Comparison of ENCODE assay signal across 8 cellular contexts in genomic region chr2:172442072-172442895, GRCh38. TPM values are rescaled to one million over a fixed set of nuclear protein-coding genes. Genes with fewer than 3 reads are reported as not detected.
DNase-seq lines count a peak whose midpoint lies in the region; ATAC-seq and TF ChIP-seq lines count a peak whose summit lies in the region.

No MANE protein-coding gene starts in this region.

- peaks cover 32% of the 10 kb centered on the region for H3K4me1 Mint-ChIP-seq in endothelial cell (ENCODE audit: unreplicated experiment)

- intact Hi-C loops in sciatic nerve (cut with DNase I), result no loop called here

- H3K27me3 Mint-ChIP-seq in endothelial cell (ENCODE audit: unreplicated experiment), result peaks cover 3% of the 10 kb centered on the region

- TF ChIP-seq CTCF in endothelial cell (IDR thresholded peaks at IDR 0.05; ENCODE audit: unreplicated experiment), result no peak

- DNase-seq in activated CD8-positive, alpha-beta memory T cell treated with anti-CD3 and anti-CD28 coated beads, Interleukin-2, amount 50 U/mL, for 1 hour (ENCODE audit: extremely low read depth), result peak; percentile 50
- no peak for DNase-seq in activated CD8-positive, alpha-beta memory T cell treated with anti-CD3 and anti-CD28 coated beads for 24 hours
- DNase-seq in endothelial cell (ENCODE audit: low spot score) (no peak), sciatic nerve (ENCODE audit: low spot score) (no peak), inferior parietal cortex (ENCODE audit: extremely low spot score) (no peak), NCI-H446 (lab: John Stamatoyannopoulos, UW) (no peak), hepatic stellate cell (ENCODE audit: low spot score) (no peak)

- no peak overlapping the region for H3K4me3 Mint-ChIP-seq in endothelial cell (ENCODE audit: unreplicated experiment)

- ATAC-seq in activated CD4-positive, CD25-positive, alpha-beta regulatory T cell treated with anti-CD3 and anti-CD28 coated beads, Interleukin-2, amount 50 U/mL, for 24 hours, result peak; percentile 54 to 59
- peak; percentile 65 for ATAC-seq in sciatic nerve

- H3K36me3 Mint-ChIP-seq in endothelial cell (ENCODE audit: low read depth, unreplicated experiment), result no peaks in the 10 kb centered on the region

- no peaks in the 10 kb centered on the region for H3K9me3 Mint-ChIP-seq in endothelial cell (ENCODE audit: unreplicated experiment)

- peak overlapping the region; percentile 42 for H3K27ac Mint-ChIP-seq in endothelial cell (ENCODE audit: unreplicated experiment)

RNA-seq across cellular contexts. Expression of gene ITGA6, which starts 14.9 kb away (rescaled TPM):
- total RNA-seq in endothelial cell (ENCODE audit: unreplicated experiment), result 34.0 TPM
- 606 TPM for total RNA-seq in sciatic nerve

Comparison
In these comparisons a context has a peak if more than half of its experiments do, and no peak if none do; other contexts are left out.
1. RNA of gene ITGA6, which starts 14.9 kb away (total RNA-seq): 606 TPM in sciatic nerve (single experiment); 34.0 TPM in endothelial cell (single experiment); every median in the first group is over 10 times any median in the second.